8 cellular contexts compared by ENCODE assay signal in the genomic region with DNA sequence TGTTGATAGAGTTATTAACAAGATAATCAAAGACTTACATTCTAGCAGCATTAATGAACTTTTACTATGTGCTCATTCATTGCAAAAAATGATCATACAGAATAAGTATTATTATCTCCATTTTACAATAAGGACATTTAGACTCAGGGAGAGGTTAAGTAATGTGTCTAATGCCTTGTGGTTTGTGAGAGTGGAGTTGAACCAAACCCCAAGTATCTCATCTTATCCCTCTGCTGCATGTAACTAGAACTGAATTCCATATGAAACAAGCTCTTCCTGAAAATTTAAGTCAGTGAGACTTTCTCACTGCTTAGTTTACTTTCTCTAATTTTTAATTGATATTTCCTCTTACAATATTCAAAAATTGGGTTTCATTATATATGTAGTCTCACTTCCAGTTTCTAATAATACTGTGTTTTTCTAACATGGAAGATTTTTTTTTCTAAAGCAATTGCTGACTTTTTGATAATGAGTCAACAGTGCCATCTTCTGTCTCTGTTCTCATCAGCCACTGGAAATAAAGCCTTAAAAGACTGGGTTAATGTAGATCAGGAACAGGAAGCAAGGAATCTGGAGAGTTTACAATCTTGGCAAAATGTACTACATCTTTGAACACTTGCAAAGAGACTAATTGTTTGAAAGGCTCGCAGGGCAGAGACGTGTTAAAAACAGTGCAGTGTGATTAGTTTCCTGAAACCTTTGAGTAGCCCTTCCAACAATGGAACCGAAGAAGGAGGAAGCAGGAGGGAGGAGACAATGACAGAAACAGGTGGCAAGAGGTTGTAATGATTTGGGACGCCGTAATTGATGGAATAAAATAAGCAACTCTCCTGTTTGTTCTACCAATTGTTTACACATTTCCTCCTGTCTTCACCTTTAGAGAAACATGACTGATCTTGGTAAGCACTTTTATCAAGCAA.
DNase-seq lines count a peak whose midpoint lies in the region; ATAC-seq and TF ChIP-seq lines count a peak whose summit lies in the region.

No MANE protein-coding gene starts in this region.

- H3K4me3 ChIP-seq in GM12864 (ENCODE audit: low read depth, low read length), result peak overlapping the region; percentile 28; the same call in 1 of the 2 replicates

- TF ChIP-seq CTCF in GM12864 (IDR thresholded peaks at IDR 0.05; ENCODE audit: low read depth, low read length, missing control alignments), result peak; percentile 35

- peak; percentile 26 for DNase-seq in GM12864 (ENCODE audit: low read depth)
- peak; percentile 61 for DNase-seq in HT1080 (ENCODE audit: low read depth)
- DNase-seq in OCI-M2 (lab: John Stamatoyannopoulos, UW; ENCODE audit: unreplicated experiment), result peak; percentile 6
- peak; percentile 70 for DNase-seq in left kidney (ENCODE audit: low read depth, low spot score)
- no peak for DNase-seq in effector CD8-positive, alpha-beta T cell (lab: John Stamatoyannopoulos, UW)
- DNase-seq in stimulated activated CD8-positive, alpha-beta memory T cell treated with anti-CD3 and anti-CD28 coated beads, Interleukin-4, amount 100 ng/mL, for 48 hours, result no peak
- DNase-seq in islet precursor cell, result no peak

- peak; percentile 93 for ATAC-seq in GM21619 (IDR thresholded peaks at IDR 0.05; ENCODE audit: unreplicated experiment)

Comparison
In these comparisons a context has a peak if more than half of its experiments do, and no peak if none do; other contexts are left out.
1. DNase-seq: peak in GM12864 (single experiment), HT1080 (single experiment), OCI-M2 (single experiment) and left kidney (single experiment); none in effector CD8-positive, alpha-beta T cell (single experiment), stimulated activated CD8-positive, alpha-beta memory T cell treated with anti-CD3 and anti-CD28 coated beads, Interleukin-4, amount 100 ng/mL, for 48 hours (single experiment) and islet precursor cell (single experiment).